Comparison of ENCODE assay signal across 27 cellular contexts in the genomic region with DNA sequence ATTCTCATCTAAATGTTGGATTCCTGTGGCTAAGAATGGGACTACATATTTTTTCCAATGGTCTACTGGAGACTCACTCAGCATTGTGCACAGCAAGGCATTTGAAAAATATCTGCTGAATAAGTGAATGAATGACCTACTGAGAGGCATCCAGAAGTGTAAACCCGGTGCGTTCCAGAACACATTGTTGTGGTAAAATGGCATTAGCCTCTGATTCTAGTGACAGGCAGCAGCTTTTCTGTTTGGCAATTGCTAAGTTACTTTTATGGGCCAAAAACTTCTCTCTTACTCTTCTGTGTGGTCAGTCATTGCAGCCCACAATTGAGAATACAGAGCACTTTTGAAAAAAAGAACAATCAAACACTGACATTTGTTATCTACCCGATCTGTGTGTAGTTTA. TPM values are rescaled to one million over a fixed set of nuclear protein-coding genes. Genes with fewer than 3 reads are reported as not detected.
"Had no signal": no experiment of that assay in that cellular context is flagged by ENCODE, and none has a peak within 500 bp of the region (broad histone marks: within the 10 kb centered on the region; RNA-seq: fewer than 3 reads in every experiment).

No MANE protein-coding gene starts in this region.

- DNase-seq: activated CD4-positive, alpha-beta memory T cell treated with anti-CD3 and anti-CD28 coated beads for 36 hours; activated CD4-positive, alpha-beta T cell treated with anti-CD3 and anti-CD28 coated beads, Interleukin-2, amount 10 ng/mL, durations not matched to agents 7 days and 5 days; activated CD4-positive, CD25-positive, alpha-beta regulatory T cell; activated CD8-positive, alpha-beta memory T cell treated with anti-CD3 and anti-CD28 coated beads for 24 hours; activated gamma-delta T cell; activated naive CD4-positive, alpha-beta T cell treated with anti-CD3 and anti-CD28 coated beads, Interleukin-2, amount 10 ng/mL, durations not matched to agents 7 days and 5 days; activated naive CD8-positive, alpha-beta T cell treated with anti-CD3 and anti-CD28 coated beads for 36 hours; activated T-cell treated with anti-CD3 and anti-CD28 coated beads, Interleukin-2, amount 50 U/mL, for 48 hours; MG63; MV-4-11; NCI-H1092 treated with DMSO at 0.1 percent for 48 hours; NCI-H1417 treated with DMSO at 0.1 percent for 48 hours; NCI-H1694; NCI-H2029 treated with DMSO at 0.1 percent for 48 hours; NCI-H345; NCI-H510A treated with DMSO at 0.1 percent for 48 hours; NCI-H69; NK-92 treated with Interleukin-12 subunit alpha and Interleukin-12 subunit beta, amount 100 ng/mL, for 24 hours; OCI-M1; SHP77; T-helper 17 cell; T-helper 9 cell had no signal

- H3K9me3 ChIP-seq: MG63, SJSA1 had no signal

- H3K4me3 ChIP-seq: cardiac muscle cell, MG63, SJSA1 had no signal

- ATAC-seq: activated T-helper 17 cell treated with anti-CD3 and anti-CD28 coated beads, Interleukin-2, amount 50 U/mL, for 72 hours; SK-N-SH treated with all-trans-retinoic acid at 6 μM for 48 hours; T-helper 17 cell had no signal

- H3K36me3 ChIP-seq: cardiac muscle cell, MG63, SJSA1 had no signal

- H3K27me3 ChIP-seq: cardiac muscle cell, MG63 had no signal

- FAIRE-seq: RCC 7860 had no signal

- H3K4me1 ChIP-seq: SJSA1 had no signal

- H3K27ac ChIP-seq: cardiac muscle cell, SJSA1 had no signal

RNA-seq across cellular contexts. Expression of a gene that starts 36.5 kb away (rescaled TPM):
- total RNA-seq: activated CD4-positive, alpha-beta T cell treated with anti-CD3 and anti-CD28 coated beads, Interleukin-2, amount 10 ng/mL, durations not matched to agents 7 days and 5 days; activated T-helper 17 cell treated with anti-CD3 and anti-CD28 coated beads, Interleukin-2, amount 50 U/mL, for 72 hours; cardiac muscle cell; SJSA1; T-helper 17 cell had no signal
- polyA plus RNA-seq: cardiac muscle cell had no signal
